Comparison of ENCODE assay signal across 22 cellular contexts in the genomic region with DNA sequence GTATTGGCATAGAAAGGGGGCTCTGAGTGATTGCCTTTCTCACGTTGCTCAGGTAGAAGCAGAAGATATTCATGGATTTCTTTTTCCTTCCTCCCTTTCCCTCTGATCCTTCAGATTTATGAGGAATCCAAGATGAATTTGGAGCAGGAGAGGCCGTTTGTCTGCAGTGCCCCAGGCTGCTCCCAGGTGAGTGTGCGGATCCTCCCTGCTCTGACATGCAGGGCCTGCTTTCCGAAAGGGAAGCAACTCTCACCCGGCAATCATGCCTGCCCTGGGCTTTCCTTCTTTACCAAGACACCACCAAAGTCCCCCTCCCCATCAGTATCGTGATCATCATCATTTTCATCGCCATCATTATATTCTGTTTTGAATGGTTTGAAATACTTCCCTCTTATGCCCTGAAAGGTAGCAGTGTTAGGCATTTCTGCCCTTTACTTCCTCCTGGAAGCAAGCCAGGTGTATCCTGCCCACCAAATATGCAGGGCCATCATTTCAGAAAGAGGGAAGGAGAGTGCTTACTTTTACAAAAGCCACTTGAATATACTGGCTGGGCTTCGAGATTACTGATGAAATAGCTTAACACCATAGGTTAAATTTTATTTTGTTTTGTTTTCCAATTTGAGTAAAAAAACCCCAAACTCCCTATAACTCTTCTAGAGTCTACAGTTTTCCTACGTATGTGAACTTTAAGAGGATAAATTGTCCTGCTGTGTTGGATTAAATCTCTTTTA.
A peak's percentile ranks its signal among the peaks of the same experiment; 100 is the strongest.
DNase-seq lines count a peak whose midpoint lies in the region; ATAC-seq and TF ChIP-seq lines count a peak whose summit lies in the region.
"Had no signal": no experiment of that assay in that cellular context is flagged by ENCODE, and none has a peak within 500 bp of the region (broad histone marks: within the 10 kb centered on the region; RNA-seq: fewer than 3 reads in every experiment).

No MANE protein-coding gene starts in this region.

- H3K4me1 Mint-ChIP-seq in Calu3 (ENCODE audit: low read depth, unreplicated experiment), result peaks cover 36% of the 10 kb centered on the region
- peaks cover 32% of the 10 kb centered on the region for H3K4me1 Mint-ChIP-seq in WTC11
- H3K4me1 Mint-ChIP-seq: activated naive CD8-positive, alpha-beta T cell treated with anti-CD3 and anti-CD28 coated beads for 36 hours had no signal

- H3K27ac ChIP-seq in mesenchymal stem cell (ENCODE audit: low read length, poor library complexity, severe bottlenecking) (no peak overlapping the region), gastroesophageal sphincter (no peak overlapping the region), colonic mucosa (no peak overlapping the region)
- H3K27ac ChIP-seq: esophagus muscularis mucosa, gastrocnemius medialis, spleen had no signal

- H3K36me3 Mint-ChIP-seq in Calu3 (ENCODE audit: insufficient read depth, unreplicated experiment) (no peaks in the 10 kb centered on the region), WTC11 (no peaks in the 10 kb centered on the region)
- H3K36me3 Mint-ChIP-seq: activated naive CD8-positive, alpha-beta T cell treated with anti-CD3 and anti-CD28 coated beads for 36 hours; CD4-positive, alpha-beta memory T cell had no signal

- peak overlapping the region; percentile 6 for H3K4me2 ChIP-seq in mesenchymal stem cell (ENCODE audit: low read length, poor library complexity, severe bottlenecking)

- no peak overlapping the region for H2AFZ ChIP-seq in mesenchymal stem cell (ENCODE audit: low read depth, low read length)

- TF ChIP-seq CTCF in Calu3 (IDR thresholded peaks at IDR 0.05; ENCODE audit: unreplicated experiment), result no peak
- no peak for TF ChIP-seq CTCF in WTC11 (IDR thresholded peaks at IDR 0.05)
- no peak for TF ChIP-seq CTCF in gastroesophageal sphincter (IDR thresholded peaks at IDR 0.05)
- TF ChIP-seq CTCF in colonic mucosa (IDR thresholded peaks at IDR 0.05), result no peak

- DNase-seq in Calu3, result peak; percentile 71
- DNase-seq in ELF-1 (ENCODE audit: low read depth, low spot score), result peak; percentile 34
- no peak for DNase-seq in WTC11 (ENCODE audit: low spot score)
- DNase-seq in mesenchymal stem cell, result no peak
- DNase-seq in central memory CD4-positive, alpha-beta T cell, result no peak
- DNase-seq in colonic mucosa, result no peak
- DNase-seq: activated B cell treated with CpG ODN at 0.5 μM for 24 hours; activated CD4-positive, alpha-beta T cell treated with anti-CD3 and anti-CD28 coated beads, Interleukin-2, amount 50 U/mL, for 4 hours; activated CD8-positive, alpha-beta memory T cell treated with anti-CD3 and anti-CD28 coated beads, Interleukin-2, amount 50 U/mL, for 48 hours; activated naive CD8-positive, alpha-beta T cell treated with anti-CD3 and anti-CD28 coated beads for 36 hours; CD4-positive, alpha-beta memory T cell; DND-41; effector memory CD4-positive, alpha-beta T cell; gastrocnemius medialis; NCI-H1436; occipital lobe; spleen; stimulated activated CD4-positive, alpha-beta T cell treated with anti-CD3 and anti-CD28 coated beads, Interleukin-4, amount 100 ng/mL, for 4 hours; stimulated activated naive CD8-positive, alpha-beta T cell treated with anti-CD3 and anti-CD28 coated beads, Interleukin-15, Interleukin-2, amounts not matched to agents 100 U/mL and 50 U/mL, for 24 hours; T1000 had no signal

- CTCF ChIA-PET in Calu3 (lab: Charles Lee) (interaction anchor here (0.6 to 0.9 kb wide), 2 partner anchors 83 to 123 kb away, joined by 3 to 6 read pairs; no protein-coding TSS in a partner anchor), WTC11 (lab: Charles Lee) (no interaction called here)

- BruUV-seq in Calu3 (replicated peaks; lab: Mats Ljungman, UMichigan), result no TSS peak

- H3K9me3 ChIP-seq in mesenchymal stem cell (ENCODE audit: control insufficient read depth, low read length) (no peaks in the 10 kb centered on the region), gastroesophageal sphincter (no peaks in the 10 kb centered on the region), colonic mucosa (no peaks in the 10 kb centered on the region)
- H3K9me3 ChIP-seq: esophagus muscularis mucosa, gastrocnemius medialis, spleen had no signal

- H3K27me3 ChIP-seq in mesenchymal stem cell (ENCODE audit: control insufficient read depth in 1 of 2, insufficient read depth in 1 of 2, low read length in 2 of 2) (no peaks in the 10 kb centered on the region), gastroesophageal sphincter (no peaks in the 10 kb centered on the region), colonic mucosa (no peaks in the 10 kb centered on the region)
- H3K27me3 ChIP-seq: esophagus muscularis mucosa, gastrocnemius medialis had no signal

- H3K18ac ChIP-seq in mesenchymal stem cell (ENCODE audit: low read depth in 1 of 2, low read length in 2 of 2), result no peak overlapping the region

- H2BK5ac ChIP-seq in mesenchymal stem cell (ENCODE audit: low read depth, low read length, poor library complexity, severe bottlenecking), result no peak overlapping the region

- no peak overlapping the region for H3K4me3 Mint-ChIP-seq in Calu3 (ENCODE audit: low read depth, unreplicated experiment)
- H3K4me3 Mint-ChIP-seq in WTC11, result no peak overlapping the region
- H3K4me3 Mint-ChIP-seq: activated B cell treated with CpG ODN at 0.5 μM for 24 hours; activated naive CD8-positive, alpha-beta T cell treated with anti-CD3 and anti-CD28 coated beads for 36 hours; CD4-positive, alpha-beta memory T cell had no signal

- no peak overlapping the region for H3K9ac ChIP-seq in mesenchymal stem cell (ENCODE audit: low read length)
- H3K9ac ChIP-seq in colonic mucosa (ENCODE audit: low read depth in 2 of 2, low read length in 2 of 2), result no peak overlapping the region

- POLR2A ChIA-PET in WTC11 (lab: Charles Lee), result no interaction called here

- no peak for TF ChIP-seq POLR2A in gastroesophageal sphincter (IDR thresholded peaks at IDR 0.05)

- intact Hi-C loops in Calu3 (cut with micrococcal nuclease; ENCODE audit: unreplicated experiment), result loop anchor here (5.0 kb wide), 1 partner anchor 76 kb away; the partner anchor contains the start of gene CREB5
- intact Hi-C loops in colonic mucosa (cut with DNase I), result no loop called here

- H4K91ac ChIP-seq in mesenchymal stem cell (ENCODE audit: low read length), result no peak overlapping the region

- peaks cover 5% of the 10 kb centered on the region for H3K79me1 ChIP-seq in mesenchymal stem cell (replicated peaks; ENCODE audit: low read length, poor library complexity, severe bottlenecking)

- H4K8ac ChIP-seq in mesenchymal stem cell (ENCODE audit: low read length), result no peak overlapping the region

- ATAC-seq in WTC11 (peak; percentile 30), gastroesophageal sphincter (no peak)
- ATAC-seq: gastrocnemius medialis; stimulated activated naive CD8-positive, alpha-beta T cell treated with anti-CD3 and anti-CD28 coated beads, Interleukin-15, Interleukin-2, amounts not matched to agents 100 U/mL and 50 U/mL, for 24 hours had no signal

- peaks cover 4% of the 10 kb centered on the region for H3K9me3 Mint-ChIP-seq in Calu3 (ENCODE audit: low read depth, unreplicated experiment)
- H3K9me3 Mint-ChIP-seq in WTC11, result no peaks in the 10 kb centered on the region
- H3K9me3 Mint-ChIP-seq: activated B cell treated with CpG ODN at 0.5 μM for 24 hours; activated naive CD8-positive, alpha-beta T cell treated with anti-CD3 and anti-CD28 coated beads for 36 hours had no signal

- no peak overlapping the region for H3K14ac ChIP-seq in mesenchymal stem cell (ENCODE audit: low read length in 2 of 2)

- H3K36me3 ChIP-seq in mesenchymal stem cell (ENCODE audit: control insufficient read depth in 1 of 2, insufficient read depth in 2 of 2, low read depth in 1 of 2, low read length in 2 of 2), result peaks cover 0 to 3% of the 10 kb centered on the region in 2 experiments
- no peaks in the 10 kb centered on the region for H3K36me3 ChIP-seq in gastroesophageal sphincter
- H3K36me3 ChIP-seq in colonic mucosa, result no peaks in the 10 kb centered on the region
- H3K36me3 ChIP-seq: esophagus muscularis mucosa, gastrocnemius medialis, spleen had no signal

- TF ChIP-seq EP300 in gastroesophageal sphincter (IDR thresholded peaks at IDR 0.05), result no peak

- H3K27ac Mint-ChIP-seq in Calu3 (ENCODE audit: unreplicated experiment) (peak overlapping the region; percentile 74), WTC11 (peak overlapping the region; percentile 69)
- H3K27ac Mint-ChIP-seq: activated B cell treated with CpG ODN at 0.5 μM for 24 hours; activated naive CD8-positive, alpha-beta T cell treated with anti-CD3 and anti-CD28 coated beads for 36 hours; CD4-positive, alpha-beta memory T cell had no signal

- H3K27me3 Mint-ChIP-seq in Calu3 (ENCODE audit: unreplicated experiment) (no peaks in the 10 kb centered on the region), WTC11 (ENCODE audit: low read depth) (no peaks in the 10 kb centered on the region)

- H3K4me3 ChIP-seq in mesenchymal stem cell (ENCODE audit: insufficient read depth in 1 of 2, low read depth in 1 of 2, low read length in 2 of 2), result no peak overlapping the region
- H3K4me3 ChIP-seq in gastroesophageal sphincter, result no peak overlapping the region
- no peak overlapping the region for H3K4me3 ChIP-seq in colonic mucosa
- H3K4me3 ChIP-seq: esophagus muscularis mucosa, gastrocnemius medialis, spleen had no signal

- no peak overlapping the region for H3K4ac ChIP-seq in mesenchymal stem cell (ENCODE audit: low read depth in 1 of 2, low read length in 2 of 2)

- no peak overlapping the region for H2BK12ac ChIP-seq in mesenchymal stem cell (ENCODE audit: low read length in 2 of 2)

- H2AK5ac ChIP-seq in mesenchymal stem cell (ENCODE audit: low read length, severe bottlenecking), result peak overlapping the region; percentile 67

- no peak overlapping the region for H2BK120ac ChIP-seq in mesenchymal stem cell (ENCODE audit: low read depth, low read length)

- no peak overlapping the region for H3K23ac ChIP-seq in mesenchymal stem cell (ENCODE audit: low read length in 2 of 2)

- H3K4me1 ChIP-seq in mesenchymal stem cell (ENCODE audit: control insufficient read depth, insufficient read depth, low read depth, low read length) (peaks cover 5% of the 10 kb centered on the region), gastroesophageal sphincter (peaks cover 0 to 5% (median 0%) of the 10 kb centered on the region in 3 donors), colonic mucosa (no peaks in the 10 kb centered on the region)
- H3K4me1 ChIP-seq: spleen had no signal

- no peak overlapping the region for H2BK15ac ChIP-seq in mesenchymal stem cell (ENCODE audit: low read depth, poor library complexity, severe bottlenecking)

- 89% methylated on average over 5 of the region's 9 CpGs for WGBS in mesenchymal stem cell
- 62 to 70% methylated on average over 6 of the region's 9 CpGs for WGBS in gastroesophageal sphincter (ENCODE audit: low coverage in 1 of 2), 2 donors

TF ChIP-seq in WTC11, 78 proteins besides CTCF, POLR2A, EP300 and RAD21 (continues in another document):
- no peak for TF ChIP-seq MXD4 (CRISPR knock-in tag; IDR thresholded peaks at IDR 0.05; ENCODE audit: borderline replicate concordance)
- no peak for TF ChIP-seq GTF2I (CRISPR knock-in tag; conservative IDR thresholded peaks at IDR 0.05)
- TF ChIP-seq, protein P1, sequence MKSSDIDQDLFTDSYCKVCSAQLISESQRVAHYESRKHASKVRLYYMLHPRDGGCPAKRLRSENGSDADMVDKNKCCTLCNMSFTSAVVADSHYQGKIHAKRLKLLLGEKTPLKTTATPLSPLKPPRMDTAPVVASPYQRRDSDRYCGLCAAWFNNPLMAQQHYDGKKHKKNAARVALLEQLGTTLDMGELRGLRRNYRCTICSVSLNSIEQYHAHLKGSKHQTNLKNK (CRISPR knock-in tag; IDR thresholded peaks at IDR 0.05), result no peak

Comparison
In these comparisons a context has a peak if more than half of its experiments do, and no peak if none do; other contexts are left out.
1. DNase-seq: peak in Calu3 (single experiment) and ELF-1 (single experiment); none in WTC11 (single experiment), mesenchymal stem cell (single experiment), central memory CD4-positive, alpha-beta T cell (single experiment) and colonic mucosa (single experiment).